In the genomic region with DNA sequence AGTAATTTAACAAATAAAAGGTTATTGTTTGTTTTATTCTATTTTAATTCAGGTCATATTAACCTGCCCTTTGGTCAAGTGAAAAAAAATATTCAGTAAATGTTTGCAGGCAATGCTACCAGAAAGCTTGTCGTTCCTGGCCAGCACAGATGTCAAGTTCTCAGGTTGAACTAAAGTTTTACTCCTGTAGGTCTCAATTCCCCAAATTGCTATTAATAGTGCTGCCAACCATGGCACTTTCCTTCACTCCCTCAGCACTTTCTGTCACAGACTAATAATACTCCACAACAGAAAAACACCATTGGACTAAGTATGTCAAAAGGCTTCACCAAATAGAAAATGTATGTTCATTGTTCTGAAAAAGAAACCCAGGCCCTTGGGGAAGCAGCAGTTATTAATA, we compare ENCODE assay signal across 27 cellular contexts.
"Had no signal": no experiment of that assay in that cellular context is flagged by ENCODE, and none has a peak within 500 bp of the region (broad histone marks: within the 10 kb centered on the region; RNA-seq: fewer than 3 reads in every experiment).

No MANE protein-coding gene starts in this region.

- ATAC-seq: activated CD4-positive, alpha-beta T cell treated with anti-CD3 and anti-CD28 coated beads for 36 hours; activated CD8-positive, alpha-beta memory T cell treated with anti-CD3 and anti-CD28 coated beads, Interleukin-2, amount 10 ng/mL, durations not matched to agents 7 days and 5 days; activated CD8-positive, alpha-beta T cell treated with anti-CD3 and anti-CD28 coated beads, Interleukin-2, amount 10 ng/mL, durations not matched to agents 7 days and 5 days; activated naive CD8-positive, alpha-beta T cell treated with anti-CD3 and anti-CD28 coated beads, Interleukin-2, amount 50 U/mL, for 24 hours; effector memory CD8-positive, alpha-beta T cell; foreskin keratinocyte; gastroesophageal sphincter had no signal

- H3K9me3 ChIP-seq: adrenal gland, breast epithelium, esophagus muscularis mucosa, gastroesophageal sphincter had no signal

- DNase-seq: activated CD4-positive, alpha-beta memory T cell treated with anti-CD3 and anti-CD28 coated beads for 36 hours; activated CD4-positive, alpha-beta T cell treated with anti-CD3 and anti-CD28 coated beads for 36 hours; activated CD4-positive, alpha-beta T cell treated with anti-CD3 and anti-CD28 coated beads, Interleukin-2, amount 10 ng/mL, durations not matched to agents 24 days and 14 days; activated CD4-positive, CD25-positive, alpha-beta regulatory T cell; activated CD4-positive, CD25-positive, alpha-beta regulatory T cell treated with anti-CD3 and anti-CD28 coated beads, Interleukin-2, amount 50 U/mL, for 72 hours; activated CD8-positive, alpha-beta memory T cell treated with anti-CD3 and anti-CD28 coated beads, Interleukin-2, amount 10 ng/mL, durations not matched to agents 7 days and 5 days; activated CD8-positive, alpha-beta memory T cell treated with anti-CD3 and anti-CD28 coated beads, Interleukin-2, amount 50 U/mL, for 4 hours; activated CD8-positive, alpha-beta T cell treated with anti-CD3 and anti-CD28 coated beads, Interleukin-2, amount 10 ng/mL, durations not matched to agents 7 days and 5 days; activated effector memory CD4-positive, alpha-beta T cell treated with anti-CD3 and anti-CD28 coated beads, Interleukin-2, amount 50 U/mL, for 16 hours; activated naive CD4-positive, alpha-beta T cell treated with anti-CD3 and anti-CD28 coated beads for 36 hours; activated naive CD8-positive, alpha-beta T cell treated with anti-CD3 and anti-CD28 coated beads for 36 hours; activated naive CD8-positive, alpha-beta T cell treated with anti-CD3 and anti-CD28 coated beads, Interleukin-2, amount 50 U/mL, for 24 hours; activated T-cell treated with anti-CD3 and anti-CD28 coated beads, Interleukin-2, amount 50 U/mL, for 1 hour; activated T-cell treated with anti-CD3 and anti-CD28 coated beads, Interleukin-2, amount 50 U/mL, for 48 hours; adrenal gland; amygdala; aorta; caudate nucleus; dorsolateral prefrontal cortex; effector memory CD8-positive, alpha-beta T cell; erythroblast; foreskin keratinocyte; T-helper 2 cell had no signal

- H3K36me3 ChIP-seq: adrenal gland, breast epithelium, esophagus muscularis mucosa, gastroesophageal sphincter had no signal

- H3K4me3 ChIP-seq: adrenal gland, breast epithelium, coronary artery, dorsolateral prefrontal cortex, esophagus muscularis mucosa, gastroesophageal sphincter had no signal

- H3K4me1 ChIP-seq: adrenal gland, breast epithelium, esophagus muscularis mucosa, foreskin keratinocyte, gastroesophageal sphincter had no signal

- H3K27me3 ChIP-seq: adrenal gland, breast epithelium, dorsolateral prefrontal cortex, esophagus muscularis mucosa, gastroesophageal sphincter had no signal

- H3K27ac ChIP-seq: adrenal gland, breast epithelium, coronary artery, dorsolateral prefrontal cortex, esophagus muscularis mucosa, foreskin keratinocyte, gastroesophageal sphincter had no signal
